1 cellular context compared by ENCODE assay signal in genomic region chr19:37926711-37927110, GRCh38.
TF ChIP-seq lines count a peak whose summit lies in the region.

No MANE protein-coding gene starts in this region.

TF ChIP-seq in GM12878, 131 proteins besides CTCF, POLR2A, EP300 and RAD21:
- TF ChIP-seq, protein P1, sequence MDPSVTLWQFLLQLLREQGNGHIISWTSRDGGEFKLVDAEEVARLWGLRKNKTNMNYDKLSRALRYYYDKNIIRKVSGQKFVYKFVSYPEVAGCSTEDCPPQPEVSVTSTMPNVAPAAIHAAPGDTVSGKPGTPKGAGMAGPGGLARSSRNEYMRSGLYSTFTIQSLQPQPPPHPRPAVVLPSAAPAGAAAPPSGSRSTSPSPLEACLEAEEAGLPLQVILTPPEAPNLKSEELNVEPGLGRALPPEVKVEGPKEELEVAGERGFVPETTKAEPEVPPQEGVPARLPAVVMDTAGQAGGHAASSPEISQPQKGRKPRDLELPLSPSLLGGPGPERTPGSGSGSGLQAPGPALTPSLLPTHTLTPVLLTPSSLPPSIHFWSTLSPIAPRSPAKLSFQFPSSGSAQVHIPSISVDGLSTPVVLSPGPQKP (IDR thresholded peaks at IDR 0.05; ENCODE audit: low read depth, low read length) = no peak
- TF ChIP-seq SMAD5 (IDR thresholded peaks at IDR 0.05; ENCODE audit: low read depth) = no peak
- TF ChIP-seq CREB1 (IDR thresholded peaks at IDR 0.05; ENCODE audit: low read depth) = no peak
- TF ChIP-seq, protein P2, sequence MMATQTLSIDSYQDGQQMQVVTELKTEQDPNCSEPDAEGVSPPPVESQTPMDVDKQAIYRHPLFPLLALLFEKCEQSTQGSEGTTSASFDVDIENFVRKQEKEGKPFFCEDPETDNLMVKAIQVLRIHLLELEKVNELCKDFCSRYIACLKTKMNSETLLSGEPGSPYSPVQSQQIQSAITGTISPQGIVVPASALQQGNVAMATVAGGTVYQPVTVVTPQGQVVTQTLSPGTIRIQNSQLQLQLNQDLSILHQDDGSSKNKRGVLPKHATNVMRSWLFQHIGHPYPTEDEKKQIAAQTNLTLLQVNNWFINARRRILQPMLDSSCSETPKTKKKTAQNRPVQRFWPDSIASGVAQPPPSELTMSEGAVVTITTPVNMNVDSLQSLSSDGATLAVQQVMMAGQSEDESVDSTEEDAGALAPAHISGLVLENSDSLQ (IDR thresholded peaks at IDR 0.05) = peak; percentile 80
TF ChIP-seq in GM12878: peak in this region for 1.
